ENCODE assay signal across 25 cellular contexts in genomic region chr6:42899871-42900270, GRCh38. TPM values are rescaled to one million over a fixed set of nuclear protein-coding genes. Genes with fewer than 3 reads are reported as not detected.
DNase-seq lines count a peak whose midpoint lies in the region; ATAC-seq and TF ChIP-seq lines count a peak whose summit lies in the region.
"Had no signal": no experiment of that assay in that cellular context is flagged by ENCODE, and none has a peak within 500 bp of the region (broad histone marks: within the 10 kb centered on the region; RNA-seq: fewer than 3 reads in every experiment).

No MANE protein-coding gene starts in this region.

- WGBS in sigmoid colon, 2 donors: 72 to 73% methylated on average over 8 of the region's 8 CpGs
- WGBS in stomach, 5 donors: 58 to 66% (median 63%) methylated on average over 8 of the region's 8 CpGs

- H3K36me3 ChIP-seq in left ventricle myocardium inferior (no peaks in the 10 kb centered on the region), sigmoid colon (no peaks in the 10 kb centered on the region), stomach (no peaks in the 10 kb centered on the region)

- H3K27ac ChIP-seq in left ventricle myocardium inferior (replicated peaks) (no peak overlapping the region), sigmoid colon (no peak overlapping the region), stomach (no peak overlapping the region)

- intact Hi-C loops in left ventricle myocardium inferior (cut with micrococcal nuclease): loop anchor here (10.0 kb wide), 1 partner anchor 245 kb away; no protein-coding TSS in a partner anchor
- intact Hi-C loops in left cardiac atrium (cut with DNase I): loop anchor here in 1 of 2 donors (2.0 to 5.0 kb wide), 2 partner anchors 238 to 243 kb away; no protein-coding TSS in a partner anchor
- intact Hi-C loops in sigmoid colon (cut with DNase I): loop anchor here (1.0 to 5.0 kb wide), 2 partner anchors 112 to 239 kb away; partner anchors contain the start of genes KLHDC3 and MEA1
- intact Hi-C loops in stomach (cut with DNase I; ENCODE audit: low total_unique reads): loop anchor here (5.0 kb wide), 1 partner anchor 242 kb away; no protein-coding TSS in a partner anchor

- H3K27me3 Mint-ChIP-seq in glutamatergic neuron (ENCODE audit: unreplicated experiment): no peaks in the 10 kb centered on the region

- TF ChIP-seq POLR2A in sigmoid colon (IDR thresholded peaks at IDR 0.05) (no peak), stomach (IDR thresholded peaks at IDR 0.05) (no peak)

- H3K4me3 ChIP-seq in left ventricle myocardium inferior: no peak overlapping the region
- no peak overlapping the region for H3K4me3 ChIP-seq in sigmoid colon
- no peak overlapping the region for H3K4me3 ChIP-seq in stomach

- no peaks in the 10 kb centered on the region for H3K9me3 ChIP-seq in left ventricle myocardium inferior (replicated peaks)
- no peaks in the 10 kb centered on the region for H3K9me3 ChIP-seq in sigmoid colon
- no peaks in the 10 kb centered on the region for H3K9me3 ChIP-seq in stomach
- H3K9me3 ChIP-seq: SK-N-SH had no signal

- H3K4me1 Mint-ChIP-seq in glutamatergic neuron (ENCODE audit: low read depth, unreplicated experiment): peaks cover 13% of the 10 kb centered on the region

- TF ChIP-seq CTCF in left ventricle myocardium inferior (IDR thresholded peaks at IDR 0.05; ENCODE audit: borderline replicate concordance) (no peak), glutamatergic neuron (IDR thresholded peaks at IDR 0.05; ENCODE audit: partially characterized antibody, unreplicated experiment) (no peak), sigmoid colon (IDR thresholded peaks at IDR 0.05) (no peak), stomach (IDR thresholded peaks at IDR 0.05) (no peak)

- ATAC-seq in left cardiac atrium: no peak

- no peak overlapping the region for H3K27ac Mint-ChIP-seq in glutamatergic neuron (ENCODE audit: unreplicated experiment)
- H3K27ac Mint-ChIP-seq: CD4-positive, CD25-positive, alpha-beta regulatory T cell had no signal

- H3K9me3 Mint-ChIP-seq in glutamatergic neuron (ENCODE audit: unreplicated experiment): peaks cover 3% of the 10 kb centered on the region
- H3K9me3 Mint-ChIP-seq: CD4-positive, CD25-positive, alpha-beta regulatory T cell had no signal

- DNase-seq in left ventricle myocardium inferior (peak; percentile 33), left cardiac atrium (no peak), NCI-H82 (lab: John Stamatoyannopoulos, UW) (peak; percentile 62), glutamatergic neuron (no peak), sigmoid colon (no peak), stomach (no peak)
- DNase-seq in activated CD8-positive, alpha-beta memory T cell treated with anti-CD3 and anti-CD28 coated beads, Interleukin-2, amount 50 U/mL, for 4 hours: no peak
- DNase-seq in stimulated activated CD4-positive, alpha-beta T cell treated with anti-CD3 and anti-CD28 coated beads, Interleukin-4, amount 100 ng/mL, for 1 hour: no peak
- DNase-seq: activated gamma-delta T cell; CD4-positive, CD25-positive, alpha-beta regulatory T cell; foreskin fibroblast; Karpas-422; NCI-H1105; NCI-H446; occipital lobe; SK-N-SH; stimulated activated CD4-positive, alpha-beta T cell treated with anti-CD3 and anti-CD28 coated beads, Interleukin-15, amount 100 ng/mL, for 24 hours had no signal

- H3K4me3 Mint-ChIP-seq in glutamatergic neuron (ENCODE audit: unreplicated experiment): peak overlapping the region; percentile 11
- H3K4me3 Mint-ChIP-seq: CD4-positive, CD25-positive, alpha-beta regulatory T cell had no signal

- H3K27me3 ChIP-seq in left ventricle myocardium inferior (ENCODE audit: low read depth) (no peaks in the 10 kb centered on the region), sigmoid colon (no peaks in the 10 kb centered on the region), stomach (no peaks in the 10 kb centered on the region)

- H3K4me1 ChIP-seq in left ventricle myocardium inferior (peaks cover 34% of the 10 kb centered on the region), sigmoid colon (peaks cover 0 to 7% (median 1%) of the 10 kb centered on the region in 4 donors), stomach (peaks cover 0 to 35% (median 21%) of the 10 kb centered on the region in 4 donors)

- H3K36me3 Mint-ChIP-seq in glutamatergic neuron (ENCODE audit: unreplicated experiment): no peaks in the 10 kb centered on the region
- H3K36me3 Mint-ChIP-seq: CD4-positive, CD25-positive, alpha-beta regulatory T cell had no signal

- no peak for TF ChIP-seq EP300 in sigmoid colon (IDR thresholded peaks at IDR 0.05)
- no peak for TF ChIP-seq EP300 in stomach (IDR thresholded peaks at IDR 0.05)

RNA-seq across cellular contexts. Expression of gene PTCRA, which starts 16.0 kb away (rescaled TPM):
- total RNA-seq in left ventricle myocardium inferior: not detected
- total RNA-seq in left cardiac atrium: not detected
- not detected for total RNA-seq in glutamatergic neuron (ENCODE audit: unreplicated experiment)
- total RNA-seq in sigmoid colon: not detected
- under 1 TPM in 1 of 3 donors, not detected in 2; 0.23 TPM for polyA plus RNA-seq in sigmoid colon
- not detected for total RNA-seq in stomach
- polyA plus RNA-seq in stomach: not detected
- total RNA-seq: bronchial epithelial cell; epithelial cell of proximal tubule; HT-29; lower leg skin; occipital lobe; RPMI7951; T-helper 2 cell treated with Interferon-gamma antibody and Interleukin-4, amounts not matched to agents 100 ng/mL and 5 ng/mL, for 36 hours; temporal lobe had no signal
- polyA plus RNA-seq: AG04450; CD4-positive, CD25-positive, alpha-beta regulatory T cell; SK-N-SH had no signal

RNA-seq across cellular contexts. Expression of gene RPL7L1, which starts 20.5 kb away (rescaled TPM):
- total RNA-seq in left ventricle myocardium inferior (42.2 TPM), left cardiac atrium (10 to 100 TPM; 50.8 to 60.8 TPM), glutamatergic neuron (ENCODE audit: unreplicated experiment) (80.2 TPM), sigmoid colon (10 to 100 TPM; 67.6 to 79.0 (median 75.7) TPM), stomach (100 to 1,000 TPM in 1 of 5 donors, 10 to 100 TPM in 3, 1 to 10 TPM in 1; 7.2 to 105 (median 21.4) TPM)
- polyA plus RNA-seq in sigmoid colon (10 to 100 TPM; 30.6 to 58.9 (median 38.1) TPM), stomach (10 to 100 TPM; 28.2 to 47.8 (median 47.6) TPM)

RNA-seq across cellular contexts. Expression of gene CNPY3, which starts 29.4 kb away (rescaled TPM):
- total RNA-seq in left ventricle myocardium inferior (20.1 TPM), left cardiac atrium (10 to 100 TPM; 19.1 to 28.4 TPM), glutamatergic neuron (ENCODE audit: unreplicated experiment) (36.8 TPM), sigmoid colon (10 to 100 TPM; 22.8 to 24.9 (median 24.1) TPM), stomach (10 to 100 TPM in 4 of 5 donors, 1 to 10 TPM in 1; 2.2 to 45.5 (median 30.3) TPM)
- polyA plus RNA-seq in sigmoid colon (10 to 100 TPM; 11.8 to 37.5 (median 12.6) TPM), stomach (10 to 100 TPM; 21.7 to 33.7 (median 25.8) TPM)

Comparison
In these comparisons a context has a peak if more than half of its experiments do, and no peak if none do; other contexts are left out.
1. DNase-seq: peak in left ventricle myocardium inferior (single experiment) and NCI-H82 (single experiment); none in left cardiac atrium (single experiment), glutamatergic neuron (single experiment), sigmoid colon (single experiment), activated CD8-positive, alpha-beta memory T cell treated with anti-CD3 and anti-CD28 coated beads, Interleukin-2, amount 50 U/mL, for 4 hours (single experiment), stomach (single experiment) and stimulated activated CD4-positive, alpha-beta T cell treated with anti-CD3 and anti-CD28 coated beads, Interleukin-4, amount 100 ng/mL, for 1 hour (single experiment).